In genomic region chr16:89279666-89280481, GRCh38 we compare ENCODE assay signal across 13 cellular contexts.
DNase-seq lines count a peak whose midpoint lies in the region; ATAC-seq and TF ChIP-seq lines count a peak whose summit lies in the region.
"Had no signal": no experiment of that assay in that cellular context is flagged by ENCODE, and none has a peak within 500 bp of the region (broad histone marks: within the 10 kb centered on the region; RNA-seq: fewer than 3 reads in every experiment).

No MANE protein-coding gene starts in this region.

- H3K4me1 Mint-ChIP-seq in CD8-positive, alpha-beta T cell (ENCODE audit: low read depth): peaks cover 2% of the 10 kb centered on the region
- H3K4me1 Mint-ChIP-seq: B cell, CD14-positive monocyte had no signal

- H3K4me3 ChIP-seq in right cardiac atrium (ENCODE audit: low read length): no peak overlapping the region
- no peak overlapping the region for H3K4me3 ChIP-seq in right atrium auricular region
- no peak overlapping the region for H3K4me3 ChIP-seq in CD8-positive, alpha-beta T cell (ENCODE audit: low read depth, low read length)
- H3K4me3 ChIP-seq in testis: peak overlapping the region; percentile 21 to 36

- DNase-seq in right cardiac atrium (peak in 2 of 3 donors; percentile 39 to 51), right atrium auricular region (ENCODE audit: low spot score) (no peak), testis (no peak), GM10266 (ENCODE audit: extremely low spot score) (no peak)
- no peak for DNase-seq in CD8-positive, alpha-beta T cell
- DNase-seq in activated effector memory CD4-positive, alpha-beta T cell treated with anti-CD3 and anti-CD28 coated beads, Interleukin-2, amount 50 U/mL, for 16 hours: no peak
- DNase-seq: DMS53, GF-D8, HCEC 1CT had no signal

- H3K4me1 ChIP-seq in right cardiac atrium (ENCODE audit: control insufficient read depth, insufficient read depth, low read length) (no peaks in the 10 kb centered on the region), right atrium auricular region (no peaks in the 10 kb centered on the region), testis (peaks cover 14% of the 10 kb centered on the region)
- no peaks in the 10 kb centered on the region for H3K4me1 ChIP-seq in CD8-positive, alpha-beta T cell (ENCODE audit: insufficient read depth, low read length)

- no peak overlapping the region for H3K4me3 Mint-ChIP-seq in CD8-positive, alpha-beta T cell
- H3K4me3 Mint-ChIP-seq: B cell, CD14-positive monocyte had no signal

- H3K27ac ChIP-seq in right cardiac atrium (ENCODE audit: low read length) (no peak overlapping the region), right atrium auricular region (no peak overlapping the region), testis (peak overlapping the region in 1 of 2 donors; percentile 50)
- H3K27ac ChIP-seq in CD8-positive, alpha-beta T cell (ENCODE audit: low read depth, low read length): no peak overlapping the region

- CTCF ChIA-PET in CD8-positive, alpha-beta T cell (lab: Charles Lee): no interaction called here

- H3K27me3 Mint-ChIP-seq in CD8-positive, alpha-beta T cell (ENCODE audit: low read depth): no peaks in the 10 kb centered on the region
- H3K27me3 Mint-ChIP-seq: B cell had no signal

- WGBS in right cardiac atrium: 95% methylated on average over 65 of the region's 65 CpGs
- 69 to 84% methylated on average over 29 to 65 of the region's 65 CpGs for WGBS in testis, 2 donors

- H3K36me3 ChIP-seq in right atrium auricular region (peaks cover 72% of the 10 kb centered on the region), testis (ENCODE audit: low read depth, missing control alignments) (no peaks in the 10 kb centered on the region)
- H3K36me3 ChIP-seq in CD8-positive, alpha-beta T cell (ENCODE audit: insufficient read depth, low read length): peaks cover 32% of the 10 kb centered on the region

- H3K36me3 Mint-ChIP-seq in CD8-positive, alpha-beta T cell: peaks cover 37% of the 10 kb centered on the region

- H3K27ac Mint-ChIP-seq in CD8-positive, alpha-beta T cell: no peak overlapping the region
- H3K27ac Mint-ChIP-seq: B cell; CD14-positive monocyte; CD8-positive, alpha-beta memory T cell had no signal

- no peak for TF ChIP-seq CTCF in right atrium auricular region (IDR thresholded peaks at IDR 0.05)
- no peak for TF ChIP-seq CTCF in CD8-positive, alpha-beta T cell (IDR thresholded peaks at IDR 0.05)
- no peak for TF ChIP-seq CTCF in testis (IDR thresholded peaks at IDR 0.05)
- no peak for TF ChIP-seq CTCF in GM10266 (IDR thresholded peaks at IDR 0.05; ENCODE audit: control insufficient read depth, insufficient read depth, low read depth, missing control alignments)

- TF ChIP-seq POLR2A in testis (IDR thresholded peaks at IDR 0.05): no peak

- H3K9me3 ChIP-seq in right cardiac atrium (ENCODE audit: control insufficient read depth, low read length): no peaks in the 10 kb centered on the region
- no peaks in the 10 kb centered on the region for H3K9me3 ChIP-seq in right atrium auricular region
- no peaks in the 10 kb centered on the region for H3K9me3 ChIP-seq in CD8-positive, alpha-beta T cell (ENCODE audit: low read length)
- H3K9me3 ChIP-seq in testis: no peaks in the 10 kb centered on the region

- no peaks in the 10 kb centered on the region for H3K9me3 Mint-ChIP-seq in CD8-positive, alpha-beta T cell
- H3K9me3 Mint-ChIP-seq: CD14-positive monocyte; CD8-positive, alpha-beta memory T cell had no signal

- H3K27me3 ChIP-seq in right cardiac atrium (ENCODE audit: control insufficient read depth, insufficient read depth) (no peaks in the 10 kb centered on the region), right atrium auricular region (no peaks in the 10 kb centered on the region), testis (no peaks in the 10 kb centered on the region)
- no peaks in the 10 kb centered on the region for H3K27me3 ChIP-seq in CD8-positive, alpha-beta T cell (ENCODE audit: insufficient read depth, low read length)

- POLR2A ChIA-PET in CD8-positive, alpha-beta T cell (lab: Charles Lee): interaction anchor here (0.6 kb wide), 1 partner anchor 35 kb away, joined by 3 read pairs; no protein-coding TSS in a partner anchor

- ATAC-seq in right cardiac atrium (peak; percentile 6 to 17), esophagus mucosa (peak; percentile 16)
- peak; percentile 9 for ATAC-seq in CD8-positive, alpha-beta T cell

- intact Hi-C loops in right cardiac atrium (cut with DNase I) (no loop called here), testis (cut with DNase I; ENCODE audit: low total_unique reads) (no loop called here)
- intact Hi-C loops in CD8-positive, alpha-beta T cell (cut with DNase I, micrococcal nuclease): no loop called here

Comparison
In these comparisons a context has a peak if more than half of its experiments do, and no peak if none do; other contexts are left out.
1. DNase-seq: peak in right cardiac atrium (2 of 3); none in right atrium auricular region (single experiment), CD8-positive, alpha-beta T cell (0 of 7), testis (single experiment), activated effector memory CD4-positive, alpha-beta T cell treated with anti-CD3 and anti-CD28 coated beads, Interleukin-2, amount 50 U/mL, for 16 hours (single experiment) and GM10266 (single experiment).
2. H3K4me3 ChIP-seq: peak in testis (2 of 2); none in right cardiac atrium (single experiment), right atrium auricular region (0 of 2) and CD8-positive, alpha-beta T cell (single experiment).
3. Peak in every context shown above with its lines, with median percentiles within 50 percentile points of each other: ATAC-seq.